In genomic region chr21:34181418-34181817, GRCh38 we compare ENCODE assay signal across 1 cellular context.
TF ChIP-seq lines count a peak whose summit lies in the region.

No MANE protein-coding gene starts in this region.

TF ChIP-seq in GM23338, 12 proteins besides CTCF, POLR2A, EP300 and RAD21 (continued from another document):
- TF ChIP-seq, protein P1, sequence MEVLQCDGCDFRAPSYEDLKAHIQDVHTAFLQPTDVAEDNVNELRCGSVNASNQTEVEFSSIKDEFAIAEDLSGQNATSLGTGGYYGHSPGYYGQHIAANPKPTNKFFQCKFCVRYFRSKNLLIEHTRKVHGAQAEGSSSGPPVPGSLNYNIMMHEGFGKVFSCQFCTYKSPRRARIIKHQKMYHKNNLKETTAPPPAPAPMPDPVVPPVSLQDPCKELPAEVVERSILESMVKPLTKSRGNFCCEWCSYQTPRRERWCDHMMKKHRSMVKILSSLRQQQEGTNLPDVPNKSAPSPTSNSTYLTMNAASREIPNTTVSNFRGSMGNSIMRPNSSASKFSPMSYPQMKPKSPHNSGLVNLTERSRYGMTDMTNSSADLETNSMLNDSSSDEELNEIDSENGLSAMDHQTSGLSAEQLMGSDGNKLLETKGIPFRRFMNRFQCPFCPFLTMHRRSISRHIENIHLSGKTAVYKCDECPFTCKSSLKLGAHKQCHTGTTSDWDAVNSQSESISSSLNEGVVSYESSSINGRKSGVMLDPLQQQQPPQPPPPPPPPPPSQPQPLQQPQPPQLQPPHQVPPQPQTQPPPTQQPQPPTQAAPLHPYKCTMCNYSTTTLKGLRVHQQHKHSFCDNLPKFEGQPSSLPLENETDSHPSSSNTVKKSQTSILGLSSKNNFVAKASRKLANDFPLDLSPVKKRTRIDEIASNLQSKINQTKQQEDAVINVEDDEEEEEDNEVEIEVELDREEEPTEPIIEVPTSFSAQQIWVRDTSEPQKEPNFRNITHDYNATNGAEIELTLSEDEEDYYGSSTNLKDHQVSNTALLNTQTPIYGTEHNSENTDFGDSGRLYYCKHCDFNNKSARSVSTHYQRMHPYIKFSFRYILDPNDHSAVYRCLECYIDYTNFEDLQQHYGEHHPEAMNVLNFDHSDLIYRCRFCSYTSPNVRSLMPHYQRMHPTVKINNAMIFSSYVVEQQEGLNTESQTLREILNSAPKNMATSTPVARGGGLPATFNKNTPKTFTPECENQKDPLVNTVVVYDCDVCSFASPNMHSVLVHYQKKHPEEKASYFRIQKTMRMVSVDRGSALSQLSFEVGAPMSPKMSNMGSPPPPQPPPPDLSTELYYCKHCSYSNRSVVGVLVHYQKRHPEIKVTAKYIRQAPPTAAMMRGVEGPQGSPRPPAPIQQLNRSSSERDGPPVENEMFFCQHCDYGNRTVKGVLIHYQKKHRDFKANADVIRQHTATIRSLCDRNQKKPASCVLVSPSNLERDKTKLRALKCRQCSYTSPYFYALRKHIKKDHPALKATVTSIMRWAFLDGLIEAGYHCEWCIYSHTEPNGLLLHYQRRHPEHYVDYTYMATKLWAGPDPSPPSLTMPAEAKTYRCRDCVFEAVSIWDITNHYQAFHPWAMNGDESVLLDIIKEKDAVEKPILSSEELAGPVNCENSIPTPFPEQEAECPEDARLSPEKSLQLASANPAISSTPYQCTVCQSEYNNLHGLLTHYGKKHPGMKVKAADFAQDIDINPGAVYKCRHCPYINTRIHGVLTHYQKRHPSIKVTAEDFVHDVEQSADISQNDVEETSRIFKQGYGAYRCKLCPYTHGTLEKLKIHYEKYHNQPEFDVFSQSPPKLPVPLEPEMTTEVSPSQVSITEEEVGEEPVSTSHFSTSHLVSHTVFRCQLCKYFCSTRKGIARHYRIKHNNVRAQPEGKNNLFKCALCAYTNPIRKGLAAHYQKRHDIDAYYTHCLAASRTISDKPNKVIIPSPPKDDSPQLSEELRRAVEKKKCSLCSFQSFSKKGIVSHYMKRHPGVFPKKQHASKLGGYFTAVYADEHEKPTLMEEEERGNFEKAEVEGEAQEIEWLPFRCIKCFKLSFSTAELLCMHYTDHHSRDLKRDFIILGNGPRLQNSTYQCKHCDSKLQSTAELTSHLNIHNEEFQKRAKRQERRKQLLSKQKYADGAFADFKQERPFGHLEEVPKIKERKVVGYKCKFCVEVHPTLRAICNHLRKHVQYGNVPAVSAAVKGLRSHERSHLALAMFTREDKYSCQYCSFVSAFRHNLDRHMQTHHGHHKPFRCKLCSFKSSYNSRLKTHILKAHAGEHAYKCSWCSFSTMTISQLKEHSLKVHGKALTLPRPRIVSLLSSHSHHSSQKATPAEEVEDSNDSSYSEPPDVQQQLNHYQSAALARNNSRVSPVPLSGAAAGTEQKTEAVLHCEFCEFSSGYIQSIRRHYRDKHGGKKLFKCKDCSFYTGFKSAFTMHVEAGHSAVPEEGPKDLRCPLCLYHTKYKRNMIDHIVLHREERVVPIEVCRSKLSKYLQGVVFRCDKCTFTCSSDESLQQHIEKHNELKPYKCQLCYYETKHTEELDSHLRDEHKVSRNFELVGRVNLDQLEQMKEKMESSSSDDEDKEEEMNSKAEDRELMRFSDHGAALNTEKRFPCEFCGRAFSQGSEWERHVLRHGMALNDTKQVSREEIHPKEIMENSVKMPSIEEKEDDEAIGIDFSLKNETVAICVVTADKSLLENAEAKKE (CRISPR knock-in tag; IDR thresholded peaks at IDR 0.05): no peak
- TF ChIP-seq CREB1 (CRISPR knock-in tag; IDR thresholded peaks at IDR 0.05; ENCODE audit: low read depth) (no peak), EZH2phosphoT487 (IDR thresholded peaks at IDR 0.05; ENCODE audit: unreplicated experiment) (no peak), STAT1 (IDR thresholded peaks at IDR 0.05; ENCODE audit: unreplicated experiment) (no peak), JUNB (IDR thresholded peaks at IDR 0.05; ENCODE audit: unreplicated experiment) (no peak), ETS1 (IDR thresholded peaks at IDR 0.05) (no peak), ZNF331 (CRISPR knock-in tag; IDR thresholded peaks at IDR 0.05; ENCODE audit: low read depth) (no peak)
